Comparison of ENCODE assay signal across 1 cellular context in the genomic region with DNA sequence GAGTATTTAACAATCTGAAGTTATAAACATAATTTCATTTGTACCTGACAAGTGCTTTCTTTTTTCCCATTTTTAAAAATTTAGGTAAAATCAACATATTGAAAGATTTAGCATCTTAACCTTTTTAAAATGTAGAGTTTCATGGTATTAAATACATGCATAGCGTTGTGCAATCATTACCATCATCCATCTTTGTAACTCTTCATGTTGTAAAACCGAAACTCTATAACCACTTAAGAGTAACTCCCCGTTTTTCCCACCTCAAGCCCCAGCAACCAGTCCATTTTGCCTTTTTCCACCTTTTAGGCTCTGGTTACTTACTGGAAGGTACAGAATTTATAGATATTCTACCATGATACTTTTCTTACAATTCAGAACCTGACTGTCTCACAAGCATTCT.
TF ChIP-seq lines count a peak whose summit lies in the region.

No MANE protein-coding gene starts in this region.

TF ChIP-seq in GM23338, 12 proteins besides CTCF, POLR2A, EP300 and RAD21:
- TF ChIP-seq, protein P1, sequence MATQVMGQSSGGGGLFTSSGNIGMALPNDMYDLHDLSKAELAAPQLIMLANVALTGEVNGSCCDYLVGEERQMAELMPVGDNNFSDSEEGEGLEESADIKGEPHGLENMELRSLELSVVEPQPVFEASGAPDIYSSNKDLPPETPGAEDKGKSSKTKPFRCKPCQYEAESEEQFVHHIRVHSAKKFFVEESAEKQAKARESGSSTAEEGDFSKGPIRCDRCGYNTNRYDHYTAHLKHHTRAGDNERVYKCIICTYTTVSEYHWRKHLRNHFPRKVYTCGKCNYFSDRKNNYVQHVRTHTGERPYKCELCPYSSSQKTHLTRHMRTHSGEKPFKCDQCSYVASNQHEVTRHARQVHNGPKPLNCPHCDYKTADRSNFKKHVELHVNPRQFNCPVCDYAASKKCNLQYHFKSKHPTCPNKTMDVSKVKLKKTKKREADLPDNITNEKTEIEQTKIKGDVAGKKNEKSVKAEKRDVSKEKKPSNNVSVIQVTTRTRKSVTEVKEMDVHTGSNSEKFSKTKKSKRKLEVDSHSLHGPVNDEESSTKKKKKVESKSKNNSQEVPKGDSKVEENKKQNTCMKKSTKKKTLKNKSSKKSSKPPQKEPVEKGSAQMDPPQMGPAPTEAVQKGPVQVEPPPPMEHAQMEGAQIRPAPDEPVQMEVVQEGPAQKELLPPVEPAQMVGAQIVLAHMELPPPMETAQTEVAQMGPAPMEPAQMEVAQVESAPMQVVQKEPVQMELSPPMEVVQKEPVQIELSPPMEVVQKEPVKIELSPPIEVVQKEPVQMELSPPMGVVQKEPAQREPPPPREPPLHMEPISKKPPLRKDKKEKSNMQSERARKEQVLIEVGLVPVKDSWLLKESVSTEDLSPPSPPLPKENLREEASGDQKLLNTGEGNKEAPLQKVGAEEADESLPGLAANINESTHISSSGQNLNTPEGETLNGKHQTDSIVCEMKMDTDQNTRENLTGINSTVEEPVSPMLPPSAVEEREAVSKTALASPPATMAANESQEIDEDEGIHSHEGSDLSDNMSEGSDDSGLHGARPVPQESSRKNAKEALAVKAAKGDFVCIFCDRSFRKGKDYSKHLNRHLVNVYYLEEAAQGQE (IDR thresholded peaks at IDR 0.05; ENCODE audit: unreplicated experiment) = no peak
- TF ChIP-seq NANOG (IDR thresholded peaks at IDR 0.05; ENCODE audit: borderline replicate concordance) = no peak
- no peak for TF ChIP-seq EZH2 (IDR thresholded peaks at IDR 0.05; ENCODE audit: low read depth, unreplicated experiment)
